ENCODE assay signal across 34 cellular contexts in genomic region chr16:63672493-63672892, GRCh38.
"Had no signal": no experiment of that assay in that cellular context is flagged by ENCODE, and none has a peak within 500 bp of the region (broad histone marks: within the 10 kb centered on the region; RNA-seq: fewer than 3 reads in every experiment).

No MANE protein-coding gene starts in this region.

- DNase-seq: Karpas-422, Kasumi-1, KG1, MG63, MV-4-11, NCI-H1048, NCI-H1092, NCI-H1092 treated with DMSO at 0.1 percent for 48 hours, NCI-H1105, NCI-H1105 treated with DMSO at 0.1 percent for 48 hours, NCI-H1417, NCI-H1417 treated with DMSO at 0.1 percent for 48 hours, NCI-H1436, NCI-H1436 treated with DMSO at 0.1 percent for 48 hours, NCI-H146, NCI-H1694, NCI-H1694 treated with DMSO at 0.1 percent for 48 hours, NCI-H187, NCI-H187 treated with DMSO at 0.1 percent for 48 hours, NCI-H1930, NCI-H2029, NCI-H2029 treated with DMSO at 0.1 percent for 48 hours, NCI-H2081, NCI-H2081 treated with DMSO at 0.1 percent for 48 hours, NCI-H2107, NCI-H2171, NCI-H2171 treated with DMSO at 0.1 percent for 48 hours, NCI-H2227 treated with DMSO at 0.1 percent for 48 hours, NCI-H226, NCI-H345, NCI-H446, NCI-H446 treated with DMSO at 0.1 percent for 48 hours, NCI-H510A had no signal

- H3K9me3 ChIP-seq: MG63 had no signal

- H3K36me3 ChIP-seq: MG63 had no signal

- H3K9ac ChIP-seq: KMS-11 had no signal

- H3K27me3 ChIP-seq: MG63 had no signal

- H3K4me3 ChIP-seq: MG63 had no signal

- H3K4me2 ChIP-seq: KMS-11 had no signal

- H3K27ac ChIP-seq: KMS-11 had no signal
